In the genomic region with DNA sequence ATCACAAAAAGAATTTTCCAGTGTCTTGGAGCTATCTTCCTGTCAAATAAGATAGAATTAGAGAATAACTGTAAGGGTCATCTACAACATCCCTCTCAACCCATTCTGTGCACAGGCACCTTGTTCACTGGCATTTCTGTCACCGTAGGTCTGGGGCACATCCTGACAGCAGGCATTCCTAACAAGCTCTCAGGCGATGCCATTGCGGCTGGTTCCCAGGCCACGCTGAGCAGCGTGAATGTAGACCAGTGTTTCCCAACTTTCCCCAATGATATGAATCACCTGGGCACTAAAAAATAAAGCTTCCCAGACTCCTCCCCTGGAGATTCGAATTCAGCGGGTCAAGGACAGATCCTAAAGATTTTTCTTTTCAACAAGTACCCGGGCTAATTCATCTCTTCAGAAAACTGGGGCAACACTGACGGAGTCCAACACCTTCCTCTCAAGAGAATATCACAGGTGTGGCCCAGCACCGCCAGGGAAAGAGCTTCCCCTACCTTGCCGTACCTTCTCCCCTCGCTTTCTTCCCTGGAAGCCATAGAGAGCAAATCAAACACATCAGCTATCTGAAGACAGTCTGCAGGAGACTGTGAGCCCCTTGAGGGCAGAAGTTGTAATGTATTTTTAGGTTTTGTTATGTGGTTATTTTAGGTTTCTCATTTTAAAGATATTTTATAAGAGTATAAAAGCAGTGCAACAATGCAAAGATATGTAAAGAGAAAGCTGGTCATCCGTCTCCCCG, we compare ENCODE assay signal across 26 cellular contexts.
DNase-seq lines count a peak whose midpoint lies in the region; ATAC-seq and TF ChIP-seq lines count a peak whose summit lies in the region.
"Had no signal": no experiment of that assay in that cellular context is flagged by ENCODE, and none has a peak within 500 bp of the region (broad histone marks: within the 10 kb centered on the region; RNA-seq: fewer than 3 reads in every experiment).

No MANE protein-coding gene starts in this region.

- intact Hi-C loops in CD4-positive, alpha-beta memory T cell (cut with micrococcal nuclease), result no loop called here
- intact Hi-C loops in colonic mucosa (cut with DNase I), result no loop called here

- H3K9me3 Mint-ChIP-seq in CD4-positive, alpha-beta memory T cell, result peaks cover 0 to 4% (median 0%) of the 10 kb centered on the region in 8 donors
- no peaks in the 10 kb centered on the region for H3K9me3 Mint-ChIP-seq in chondrocyte (ENCODE audit: low read depth)
- H3K9me3 Mint-ChIP-seq: activated naive CD4-positive, alpha-beta T cell treated with anti-CD3 and anti-CD28 coated beads for 36 hours; CD4-positive, alpha-beta T cell; H9; natural killer cell treated with Interleukin-12 subunit alpha and Interleukin-12 subunit beta and Interleukin-15 and Interleukin-18, amount 100 ng/mL, for 72 hours had no signal

- H3K36me3 ChIP-seq in CD4-positive, alpha-beta memory T cell (ENCODE audit: insufficient read depth, low read length), result no peaks in the 10 kb centered on the region
- H3K36me3 ChIP-seq in KOPT-K1 (ENCODE audit: insufficient read depth, low read length) (no peaks in the 10 kb centered on the region), colonic mucosa (no peaks in the 10 kb centered on the region), parathyroid adenoma (ENCODE audit: control insufficient read depth, insufficient read depth, low read length) (no peaks in the 10 kb centered on the region)
- H3K36me3 ChIP-seq: breast epithelium, gastroesophageal sphincter, sigmoid colon, SJSA1, thyroid gland had no signal

- no peak overlapping the region for H3K4me2 ChIP-seq in parathyroid adenoma (ENCODE audit: low read length)

- H3K4me1 Mint-ChIP-seq in CD4-positive, alpha-beta memory T cell, result peaks cover 6 to 11% (median 7%) of the 10 kb centered on the region in 4 donors
- H3K4me1 Mint-ChIP-seq in chondrocyte (ENCODE audit: low read depth), result no peaks in the 10 kb centered on the region
- H3K4me1 Mint-ChIP-seq: H9 had no signal

- H3K27ac Mint-ChIP-seq in CD4-positive, alpha-beta memory T cell, result peak overlapping the region in 4 of 7 donors; percentile 11 to 66 (median 44)
- H3K27ac Mint-ChIP-seq in chondrocyte (ENCODE audit: unreplicated experiment), result no peak overlapping the region
- H3K27ac Mint-ChIP-seq: activated B cell treated with CpG ODN at 0.5 μM for 24 hours; activated CD8-positive, alpha-beta memory T cell treated with anti-CD3 and anti-CD28 coated beads, Interleukin-2, amount 10 ng/mL, durations not matched to agents 7 days and 5 days; activated naive CD4-positive, alpha-beta T cell treated with anti-CD3 and anti-CD28 coated beads for 36 hours; CD4-positive, alpha-beta T cell; natural killer cell treated with Interleukin-12 subunit alpha and Interleukin-12 subunit beta and Interleukin-15 and Interleukin-18, amount 100 ng/mL, for 72 hours had no signal

- TF ChIP-seq CTCF in colonic mucosa (IDR thresholded peaks at IDR 0.05) (no peak), parathyroid adenoma (IDR thresholded peaks at IDR 0.05) (no peak), chondrocyte (IDR thresholded peaks at IDR 0.05) (no peak)

- H3K9ac ChIP-seq in colonic mucosa (ENCODE audit: low read depth in 2 of 2, low read length in 2 of 2) (peak overlapping the region in 1 of 2 donors; percentile 40), parathyroid adenoma (no peak overlapping the region)

- no peaks in the 10 kb centered on the region for H3K4me1 ChIP-seq in CD4-positive, alpha-beta memory T cell (ENCODE audit: insufficient read depth, low read length)
- H3K4me1 ChIP-seq in colonic mucosa (no peaks in the 10 kb centered on the region), parathyroid adenoma (peaks cover 4% of the 10 kb centered on the region)
- H3K4me1 ChIP-seq: breast epithelium, gastroesophageal sphincter, sigmoid colon, SJSA1, thyroid gland had no signal

- POLR2A ChIA-PET in CD4-positive, alpha-beta memory T cell (lab: Charles Lee; ENCODE audit: partially characterized antibody), result interaction anchor here (1.2 kb wide), 1 partner anchor 14 kb away, joined by 5 read pairs; no protein-coding TSS in a partner anchor

- CTCF ChIA-PET in CD4-positive, alpha-beta memory T cell (lab: Charles Lee; ENCODE audit: partially characterized antibody), result interaction anchor here (1.2 kb wide), 1 partner anchor 13 kb away, joined by 4 read pairs; no protein-coding TSS in a partner anchor

- peak overlapping the region; percentile 25 for H2AFZ ChIP-seq in parathyroid adenoma

- no peak overlapping the region for H3K27ac ChIP-seq in CD4-positive, alpha-beta memory T cell (ENCODE audit: low read depth, low read length)
- peak overlapping the region; percentile 27 for H3K27ac ChIP-seq in KOPT-K1 (ENCODE audit: low read depth, low read length, poor library complexity, severe bottlenecking)
- H3K27ac ChIP-seq in colonic mucosa, result peak overlapping the region; percentile 61
- H3K27ac ChIP-seq in parathyroid adenoma, result no peak overlapping the region
- H3K27ac ChIP-seq: breast epithelium, gastroesophageal sphincter, sigmoid colon, SJSA1, thyroid gland had no signal

- no peaks in the 10 kb centered on the region for H3K9me3 ChIP-seq in CD4-positive, alpha-beta memory T cell (ENCODE audit: control insufficient read depth in 1 of 2, low read length in 2 of 2)
- H3K9me3 ChIP-seq in KOPT-K1 (ENCODE audit: insufficient read depth, low read length, poor library complexity, severe bottlenecking) (no peaks in the 10 kb centered on the region), colonic mucosa (no peaks in the 10 kb centered on the region), parathyroid adenoma (ENCODE audit: control insufficient read depth, low read length) (no peaks in the 10 kb centered on the region)
- H3K9me3 ChIP-seq: breast epithelium, gastroesophageal sphincter, sigmoid colon, SJSA1, thyroid gland had no signal

- H3K4me3 ChIP-seq in CD4-positive, alpha-beta memory T cell (ENCODE audit: low read length in 2 of 2), result no peak overlapping the region
- no peak overlapping the region for H3K4me3 ChIP-seq in colonic mucosa
- H3K4me3 ChIP-seq in parathyroid adenoma (ENCODE audit: low read depth, low read length), result no peak overlapping the region
- H3K4me3 ChIP-seq: breast epithelium, gastroesophageal sphincter, GM12878, lung, sigmoid colon, SJSA1, thyroid gland had no signal

- ATAC-seq in GM21786 (IDR thresholded peaks at IDR 0.05; ENCODE audit: unreplicated experiment), result no peak
- ATAC-seq: activated CD8-positive, alpha-beta memory T cell treated with anti-CD3 and anti-CD28 coated beads, Interleukin-2, amount 10 ng/mL, durations not matched to agents 7 days and 5 days; gastroesophageal sphincter; natural killer cell treated with Interleukin-12 subunit alpha and Interleukin-12 subunit beta and Interleukin-15 and Interleukin-18, amount 100 ng/mL, for 72 hours had no signal

- H3K79me2 ChIP-seq in parathyroid adenoma, result no peaks in the 10 kb centered on the region

- H3K4me3 Mint-ChIP-seq in CD4-positive, alpha-beta memory T cell, result peak overlapping the region in 1 of 8 donors; percentile 34
- H3K4me3 Mint-ChIP-seq in chondrocyte (ENCODE audit: unreplicated experiment), result no peak overlapping the region
- H3K4me3 Mint-ChIP-seq: activated B cell treated with CpG ODN at 0.5 μM for 24 hours; activated CD8-positive, alpha-beta memory T cell treated with anti-CD3 and anti-CD28 coated beads, Interleukin-2, amount 10 ng/mL, durations not matched to agents 7 days and 5 days; activated naive CD4-positive, alpha-beta T cell treated with anti-CD3 and anti-CD28 coated beads for 36 hours; CD4-positive, alpha-beta T cell; H9; natural killer cell treated with Interleukin-12 subunit alpha and Interleukin-12 subunit beta and Interleukin-15 and Interleukin-18, amount 100 ng/mL, for 72 hours had no signal

- DNase-seq in CD4-positive, alpha-beta memory T cell, result no peak
- DNase-seq in colonic mucosa, result no peak
- DNase-seq in central memory CD4-positive, alpha-beta T cell, result no peak
- DNase-seq in chondrocyte (ENCODE audit: low spot score), result no peak
- DNase-seq: activated B cell treated with CpG ODN at 0.5 μM for 24 hours; activated CD8-positive, alpha-beta memory T cell treated with anti-CD3 and anti-CD28 coated beads, Interleukin-2, amount 10 ng/mL, durations not matched to agents 7 days and 5 days; activated naive CD4-positive, alpha-beta T cell treated with anti-CD3 and anti-CD28 coated beads for 36 hours; amygdala; CD4-positive, alpha-beta T cell; H9; hippocampal formation; Kasumi-1; NCI-H1436 treated with DMSO at 0.1 percent for 48 hours; NCI-H345; sigmoid colon; stimulated activated CD4-positive, alpha-beta T cell treated with anti-CD3 and anti-CD28 coated beads, Interleukin-4, amount 100 ng/mL, for 1 hour; thyroid gland had no signal

- no peaks in the 10 kb centered on the region for H3K36me3 Mint-ChIP-seq in CD4-positive, alpha-beta memory T cell
- H3K36me3 Mint-ChIP-seq in chondrocyte (ENCODE audit: low read depth), result no peaks in the 10 kb centered on the region
- H3K36me3 Mint-ChIP-seq: natural killer cell treated with Interleukin-12 subunit alpha and Interleukin-12 subunit beta and Interleukin-15 and Interleukin-18, amount 100 ng/mL, for 72 hours had no signal

- no peaks in the 10 kb centered on the region for H3K27me3 Mint-ChIP-seq in CD4-positive, alpha-beta memory T cell
- no peaks in the 10 kb centered on the region for H3K27me3 Mint-ChIP-seq in chondrocyte (ENCODE audit: low read depth)
- H3K27me3 Mint-ChIP-seq: activated B cell treated with CpG ODN at 0.5 μM for 24 hours; activated CD8-positive, alpha-beta memory T cell treated with anti-CD3 and anti-CD28 coated beads, Interleukin-2, amount 10 ng/mL, durations not matched to agents 7 days and 5 days; CD4-positive, alpha-beta T cell; natural killer cell treated with Interleukin-12 subunit alpha and Interleukin-12 subunit beta and Interleukin-15 and Interleukin-18, amount 100 ng/mL, for 72 hours had no signal

- H3K27me3 ChIP-seq in CD4-positive, alpha-beta memory T cell (ENCODE audit: insufficient read depth, low read length), result no peaks in the 10 kb centered on the region
- H3K27me3 ChIP-seq in colonic mucosa, result no peaks in the 10 kb centered on the region
- H3K27me3 ChIP-seq in parathyroid adenoma (ENCODE audit: control insufficient read depth, insufficient read depth, low read length), result no peaks in the 10 kb centered on the region
- H3K27me3 ChIP-seq: breast epithelium, gastroesophageal sphincter, sigmoid colon, SJSA1, thyroid gland had no signal

Comparison
In these comparisons a context has a peak if more than half of its experiments do, and no peak if none do; other contexts are left out.
1. H3K27ac ChIP-seq: peak in KOPT-K1 (single experiment) and colonic mucosa (single experiment); none in CD4-positive, alpha-beta memory T cell (single experiment) and parathyroid adenoma (single experiment).